In the genomic region with DNA sequence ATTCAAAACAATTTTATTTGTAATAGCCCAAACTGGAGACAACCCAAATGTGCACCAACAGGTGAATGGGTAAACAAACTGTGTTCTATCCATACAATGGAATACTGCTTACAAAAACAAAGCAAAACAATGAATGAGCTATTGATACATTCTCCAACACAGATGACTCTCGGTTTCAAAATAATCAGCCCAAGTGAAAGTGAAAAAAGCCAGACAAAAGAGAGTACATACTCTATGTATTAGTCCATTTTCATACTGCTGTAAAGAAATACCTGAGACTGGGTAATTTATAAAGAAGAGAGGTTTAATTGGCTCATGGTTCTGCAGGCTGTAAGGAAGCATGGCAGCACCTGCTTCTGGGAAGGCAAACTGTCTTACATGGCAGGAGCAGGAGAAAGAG, we compare ENCODE assay signal across 26 cellular contexts.
DNase-seq lines count a peak whose midpoint lies in the region; ATAC-seq, FAIRE-seq and TF ChIP-seq lines count a peak whose summit lies in the region.
"Had no signal": no experiment of that assay in that cellular context is flagged by ENCODE, and none has a peak within 500 bp of the region (broad histone marks: within the 10 kb centered on the region; RNA-seq: fewer than 3 reads in every experiment).

No MANE protein-coding gene starts in this region.

- TF ChIP-seq CTCF in GM12865 (IDR thresholded peaks at IDR 0.05; ENCODE audit: insufficient read depth, low read depth, low read length, missing control alignments) (no peak), WERI-Rb-1 (IDR thresholded peaks at IDR 0.05; ENCODE audit: low read depth, low read length) (no peak)

- H3K9me3 ChIP-seq in WERI-Rb-1 (ENCODE audit: severe bottlenecking), result peaks cover 27% of the 10 kb centered on the region

- intact Hi-C loops in Right ventricle myocardium superior (cut with DNase I), result no loop called here

- no peaks in the 10 kb centered on the region for H3K36me3 ChIP-seq in WERI-Rb-1
- H3K36me3 ChIP-seq: MG63, SJSA1 had no signal

- H3K4me3 ChIP-seq in GM12865 (ENCODE audit: low read depth, low read length) (no peak overlapping the region), WERI-Rb-1 (ENCODE audit: low read depth, low read length) (no peak overlapping the region)
- H3K4me3 ChIP-seq: MG63, PC-9, SJSA1 had no signal

- DNase-seq in GM12865 (ENCODE audit: low read depth) (peak; percentile 31), GM19239 (ENCODE audit: insufficient read length, low spot score) (no peak), Right ventricle myocardium superior (no peak), WERI-Rb-1 (no peak), activated gamma-delta T cell (lab: John Stamatoyannopoulos, UW) (no peak)
- DNase-seq: Calu3; DND-41; IMR-90; KG1; MG63; NCI-H1105 treated with DMSO at 0.1 percent for 48 hours; NCI-H146; NCI-H1930; NCI-H2107; NCI-H524; NCI-H774; NK-92 treated with Interleukin-12 subunit alpha and Interleukin-12 subunit beta, amount 100 ng/mL, for 24 hours; PC-9; T-helper 2 cell had no signal

- no peaks in the 10 kb centered on the region for H3K27me3 ChIP-seq in WERI-Rb-1 (ENCODE audit: insufficient read depth, low read depth, severe bottlenecking)
- H3K27me3 ChIP-seq: MG63, SJSA1 had no signal

- FAIRE-seq in GM19239 (lab: Jason Lieb, UNC), result peak; percentile 4

- ATAC-seq in GM21526 (IDR thresholded peaks at IDR 0.05; ENCODE audit: low FRiP score, unreplicated experiment) (peak; percentile 61), HG02885 (IDR thresholded peaks at IDR 0.05; ENCODE audit: poor library complexity, unreplicated experiment) (peak; percentile 67), HG03457 (IDR thresholded peaks at IDR 0.05; ENCODE audit: unreplicated experiment) (no peak), Right ventricle myocardium superior (ENCODE audit: poor library complexity) (no peak)
- ATAC-seq: HCT116, Right ventricle myocardium inferior had no signal

- no peak overlapping the region for H3K27ac ChIP-seq in WERI-Rb-1
- H3K27ac ChIP-seq: 22Rv1, PC-9, SJSA1 had no signal

Comparison
In these comparisons a context has a peak if more than half of its experiments do, and no peak if none do; other contexts are left out.
1. ATAC-seq: peak in GM21526 (single experiment) and HG02885 (single experiment); none in HG03457 (single experiment) and Right ventricle myocardium superior (single experiment).